8 cellular contexts compared by ENCODE assay signal in the genomic region with DNA sequence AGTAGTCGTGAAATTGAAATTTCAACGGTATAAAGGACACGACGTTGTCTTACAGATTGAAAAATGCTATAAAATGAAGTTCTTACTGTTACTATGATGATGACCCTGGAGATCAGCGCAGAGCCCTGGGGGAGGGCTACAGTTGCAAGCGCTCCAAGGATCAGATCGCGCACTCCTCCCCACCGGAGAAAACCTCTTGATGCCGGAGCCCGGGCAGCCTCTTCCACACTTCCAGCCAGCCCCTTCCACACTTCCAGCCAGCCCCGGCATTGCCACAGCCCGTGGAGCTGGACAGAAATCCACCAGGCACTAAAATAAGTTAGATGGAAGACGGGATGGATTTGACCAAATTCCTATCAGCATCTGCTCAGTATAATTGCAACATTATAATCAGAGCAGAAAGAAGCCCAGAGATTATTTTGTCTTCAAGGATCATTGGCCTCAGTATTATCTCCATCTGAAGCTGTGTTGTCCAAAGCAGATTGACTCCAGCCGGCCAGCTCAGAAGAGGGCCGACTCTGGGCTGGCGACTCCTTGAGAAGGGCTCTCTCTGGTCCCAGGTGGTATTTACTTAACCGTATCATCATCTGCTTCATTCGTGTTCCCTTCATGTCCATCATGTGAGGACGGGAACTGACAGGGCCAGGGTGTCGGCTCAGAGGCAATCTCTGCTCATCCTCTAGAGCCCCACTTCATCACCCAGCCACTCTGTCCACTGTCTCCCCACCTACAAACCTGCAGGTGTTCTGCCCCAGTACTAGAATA. TPM values are rescaled to one million over a fixed set of nuclear protein-coding genes. Genes with fewer than 3 reads are reported as not detected.
A peak's percentile ranks its signal among the peaks of the same experiment; 100 is the strongest.
DNase-seq lines count a peak whose midpoint lies in the region; ATAC-seq lines count a peak whose summit lies in the region.

No MANE protein-coding gene starts in this region.

- H3K9me3 Mint-ChIP-seq in T-helper 2 cell treated with Interferon-gamma antibody and Interleukin-4, amounts not matched to agents 5 μg/mL and 100 μg/mL, for 36 hours = no peaks in the 10 kb centered on the region
- no peaks in the 10 kb centered on the region for H3K9me3 Mint-ChIP-seq in activated CD8-positive, alpha-beta T cell treated with anti-CD3 and anti-CD28 coated beads, Interleukin-2, amount 10 ng/mL, durations not matched to agents 7 days and 5 days (ENCODE audit: insufficient read depth)

- H3K36me3 ChIP-seq in iPS-18a (ENCODE audit: control insufficient read depth, low read depth, low read length) (no peaks in the 10 kb centered on the region), stomach smooth muscle (ENCODE audit: control insufficient read depth in 2 of 2, insufficient read depth in 2 of 2, low read length in 2 of 2) (no peaks in the 10 kb centered on the region)

- H3K9me3 ChIP-seq in iPS-18a (ENCODE audit: control insufficient read depth, low read depth, low read length) = no peaks in the 10 kb centered on the region
- H3K9me3 ChIP-seq in stomach smooth muscle (ENCODE audit: control insufficient read depth in 2 of 2, low read length in 2 of 2) = no peaks in the 10 kb centered on the region

- POLR2A ChIA-PET in activated CD8-positive, alpha-beta T cell treated with anti-CD3 and anti-CD28 coated beads, Interleukin-2, amount 10 ng/mL, durations not matched to agents 7 days and 5 days (lab: Charles Lee) = interaction anchor here (1.1 kb wide), 1 partner anchor 197 kb away, joined by 3 read pairs; no protein-coding TSS in a partner anchor

- no peaks in the 10 kb centered on the region for H3K36me3 Mint-ChIP-seq in T-helper 2 cell treated with Interferon-gamma antibody and Interleukin-4, amounts not matched to agents 5 μg/mL and 100 μg/mL, for 36 hours (ENCODE audit: low read depth)
- no peaks in the 10 kb centered on the region for H3K36me3 Mint-ChIP-seq in activated CD8-positive, alpha-beta T cell treated with anti-CD3 and anti-CD28 coated beads, Interleukin-2, amount 10 ng/mL, durations not matched to agents 7 days and 5 days (ENCODE audit: low read depth)

- H3K4me1 ChIP-seq in iPS-18a (ENCODE audit: control insufficient read depth, low read depth, low read length) (peaks cover 11% of the 10 kb centered on the region), stomach smooth muscle (ENCODE audit: control insufficient read depth, insufficient read depth, low read length) (peaks cover 34% of the 10 kb centered on the region)

- peaks cover 65% of the 10 kb centered on the region for H3K27me3 Mint-ChIP-seq in T-helper 2 cell treated with Interferon-gamma antibody and Interleukin-4, amounts not matched to agents 5 μg/mL and 100 μg/mL, for 36 hours (ENCODE audit: low read depth)
- peaks cover 46% of the 10 kb centered on the region for H3K27me3 Mint-ChIP-seq in activated CD8-positive, alpha-beta T cell treated with anti-CD3 and anti-CD28 coated beads, Interleukin-2, amount 10 ng/mL, durations not matched to agents 7 days and 5 days (ENCODE audit: low read depth)

- H3K9ac ChIP-seq in iPS-18a (ENCODE audit: low read length) (no peak overlapping the region), stomach smooth muscle (ENCODE audit: low read length in 2 of 2) (peak overlapping the region; percentile 80 to 92)

- ATAC-seq in activated CD8-positive, alpha-beta T cell treated with anti-CD3 and anti-CD28 coated beads, Interleukin-2, amount 10 ng/mL, durations not matched to agents 7 days and 5 days = no peak
- no peak for ATAC-seq in HG03039 (IDR thresholded peaks at IDR 0.05; ENCODE audit: unreplicated experiment)
- no peak for ATAC-seq in GM19351 (IDR thresholded peaks at IDR 0.05; ENCODE audit: unreplicated experiment)

- H3K27ac Mint-ChIP-seq in T-helper 2 cell treated with Interferon-gamma antibody and Interleukin-4, amounts not matched to agents 5 μg/mL and 100 μg/mL, for 36 hours = no peak overlapping the region
- no peak overlapping the region for H3K27ac Mint-ChIP-seq in activated CD8-positive, alpha-beta T cell treated with anti-CD3 and anti-CD28 coated beads, Interleukin-2, amount 10 ng/mL, durations not matched to agents 7 days and 5 days

- peaks cover 11% of the 10 kb centered on the region for H3K4me1 Mint-ChIP-seq in T-helper 2 cell treated with Interferon-gamma antibody and Interleukin-4, amounts not matched to agents 5 μg/mL and 100 μg/mL, for 36 hours (ENCODE audit: low read depth)
- H3K4me1 Mint-ChIP-seq in activated CD8-positive, alpha-beta T cell treated with anti-CD3 and anti-CD28 coated beads, Interleukin-2, amount 10 ng/mL, durations not matched to agents 7 days and 5 days (ENCODE audit: low read depth) = peaks cover 14% of the 10 kb centered on the region

- H3K27me3 ChIP-seq in iPS-18a (ENCODE audit: control insufficient read depth, insufficient read depth, low read length) = peaks cover 50% of the 10 kb centered on the region
- no peaks in the 10 kb centered on the region for H3K27me3 ChIP-seq in stomach smooth muscle (ENCODE audit: control insufficient read depth in 1 of 2, insufficient read depth in 2 of 2, low read length in 2 of 2)

- CTCF ChIA-PET in activated CD8-positive, alpha-beta T cell treated with anti-CD3 and anti-CD28 coated beads, Interleukin-2, amount 10 ng/mL, durations not matched to agents 7 days and 5 days (lab: Charles Lee) = interaction anchor here (0.7 to 4.5 kb wide), 9 partner anchors 13 to 196 kb away, joined by 3 to 22 read pairs (median 4); no protein-coding TSS in a partner anchor

- H3K4me3 ChIP-seq in iPS-18a (ENCODE audit: low read length) (peak overlapping the region; percentile 75), stomach smooth muscle (ENCODE audit: low read length in 2 of 2) (peak overlapping the region; percentile 75 to 92)

- DNase-seq in T-helper 2 cell treated with Interferon-gamma antibody and Interleukin-4, amounts not matched to agents 5 μg/mL and 100 μg/mL, for 36 hours (ENCODE audit: low spot score) = no peak
- no peak for DNase-seq in T-helper 2 cell
- DNase-seq in activated CD8-positive, alpha-beta T cell treated with anti-CD3 and anti-CD28 coated beads, Interleukin-2, amount 10 ng/mL, durations not matched to agents 7 days and 5 days = no peak
- DNase-seq in ureter (ENCODE audit: low spot score) = no peak

- peak overlapping the region; percentile 83 for H3K4me3 Mint-ChIP-seq in T-helper 2 cell treated with Interferon-gamma antibody and Interleukin-4, amounts not matched to agents 5 μg/mL and 100 μg/mL, for 36 hours
- H3K4me3 Mint-ChIP-seq in activated CD8-positive, alpha-beta T cell treated with anti-CD3 and anti-CD28 coated beads, Interleukin-2, amount 10 ng/mL, durations not matched to agents 7 days and 5 days = peak overlapping the region; percentile 75

- H3K27ac ChIP-seq in iPS-18a (ENCODE audit: low read length) (no peak overlapping the region), stomach smooth muscle (ENCODE audit: low read length) (peak overlapping the region; percentile 82)

RNA-seq across cellular contexts. Expression of gene MICAL3, which starts 0.8 kb away (rescaled TPM):
- total RNA-seq in activated CD8-positive, alpha-beta T cell treated with anti-CD3 and anti-CD28 coated beads, Interleukin-2, amount 10 ng/mL, durations not matched to agents 7 days and 5 days = 10 to 100 TPM; 26.4 to 29.7 TPM
- 67.1 TPM for total RNA-seq in ureter

RNA-seq across cellular contexts. Expression of gene PEX26, which starts 52.7 kb away (rescaled TPM):
- total RNA-seq in activated CD8-positive, alpha-beta T cell treated with anti-CD3 and anti-CD28 coated beads, Interleukin-2, amount 10 ng/mL, durations not matched to agents 7 days and 5 days = 10 to 100 TPM; 44.4 TPM
- total RNA-seq in ureter = 43.7 TPM
